Comparison of ENCODE assay signal across 8 cellular contexts in the genomic region with DNA sequence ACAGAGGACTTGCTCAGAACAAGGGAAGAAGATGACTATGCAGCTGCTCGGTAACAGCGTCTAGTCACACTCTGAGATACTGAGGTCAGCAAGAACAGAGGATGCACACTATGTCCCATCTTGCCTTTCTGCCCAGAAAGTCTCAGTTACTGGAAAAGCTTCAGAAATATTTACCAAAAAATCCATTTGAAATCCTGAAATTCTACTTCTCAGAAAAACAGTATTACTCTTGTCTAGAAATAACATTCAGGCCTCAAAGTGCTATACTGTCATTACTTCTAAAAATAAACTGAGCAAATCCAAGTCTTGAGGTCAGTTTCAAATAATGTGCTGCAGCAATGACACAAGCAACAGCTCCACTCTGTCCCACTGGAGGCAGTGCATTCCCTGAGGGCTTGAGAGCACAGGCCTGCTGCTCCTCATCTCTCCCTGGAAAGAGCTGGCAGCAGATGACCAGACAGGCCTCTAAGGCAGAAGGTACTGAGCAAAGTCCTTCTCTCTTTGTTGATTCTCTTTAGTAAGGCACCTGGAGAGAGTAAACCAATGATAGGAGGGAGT.
DNase-seq lines count a peak whose midpoint lies in the region; ATAC-seq and FAIRE-seq lines count a peak whose summit lies in the region.

No MANE protein-coding gene starts in this region.

- no peak for ATAC-seq in HG02798 (IDR thresholded peaks at IDR 0.05; ENCODE audit: poor library complexity, unreplicated experiment)

- peak; percentile 76 for DNase-seq in AG08395 (ENCODE audit: low spot score)
- DNase-seq in H4 (ENCODE audit: low spot score): peak; percentile 31
- DNase-seq in activated CD4-positive, alpha-beta T cell treated with anti-CD3 and anti-CD28 coated beads, Interleukin-2, amount 50 U/mL, for 48 hours: peak; percentile 25 to 46
- DNase-seq in foreskin melanocyte: peak; percentile 64
- peak; percentile 86 for DNase-seq in posterior vena cava (ENCODE audit: low spot score)
- DNase-seq in NCI-H345 (lab: John Stamatoyannopoulos, UW): no peak
- no peak for DNase-seq in urothelium cell line (ENCODE audit: low spot score)

- FAIRE-seq in urothelium cell line (lab: Jason Lieb, UNC): no peak

- intact Hi-C loops in posterior vena cava (cut with DNase I): no loop called here

Comparison
In these comparisons a context has a peak if more than half of its experiments do, and no peak if none do; other contexts are left out.
1. DNase-seq: peak in AG08395 (single experiment), H4 (single experiment), activated CD4-positive, alpha-beta T cell treated with anti-CD3 and anti-CD28 coated beads, Interleukin-2, amount 50 U/mL, for 48 hours (2 of 2), foreskin melanocyte (single experiment) and posterior vena cava (single experiment); none in NCI-H345 (single experiment) and urothelium cell line (single experiment).